11 cellular contexts compared by ENCODE assay signal in the genomic region with DNA sequence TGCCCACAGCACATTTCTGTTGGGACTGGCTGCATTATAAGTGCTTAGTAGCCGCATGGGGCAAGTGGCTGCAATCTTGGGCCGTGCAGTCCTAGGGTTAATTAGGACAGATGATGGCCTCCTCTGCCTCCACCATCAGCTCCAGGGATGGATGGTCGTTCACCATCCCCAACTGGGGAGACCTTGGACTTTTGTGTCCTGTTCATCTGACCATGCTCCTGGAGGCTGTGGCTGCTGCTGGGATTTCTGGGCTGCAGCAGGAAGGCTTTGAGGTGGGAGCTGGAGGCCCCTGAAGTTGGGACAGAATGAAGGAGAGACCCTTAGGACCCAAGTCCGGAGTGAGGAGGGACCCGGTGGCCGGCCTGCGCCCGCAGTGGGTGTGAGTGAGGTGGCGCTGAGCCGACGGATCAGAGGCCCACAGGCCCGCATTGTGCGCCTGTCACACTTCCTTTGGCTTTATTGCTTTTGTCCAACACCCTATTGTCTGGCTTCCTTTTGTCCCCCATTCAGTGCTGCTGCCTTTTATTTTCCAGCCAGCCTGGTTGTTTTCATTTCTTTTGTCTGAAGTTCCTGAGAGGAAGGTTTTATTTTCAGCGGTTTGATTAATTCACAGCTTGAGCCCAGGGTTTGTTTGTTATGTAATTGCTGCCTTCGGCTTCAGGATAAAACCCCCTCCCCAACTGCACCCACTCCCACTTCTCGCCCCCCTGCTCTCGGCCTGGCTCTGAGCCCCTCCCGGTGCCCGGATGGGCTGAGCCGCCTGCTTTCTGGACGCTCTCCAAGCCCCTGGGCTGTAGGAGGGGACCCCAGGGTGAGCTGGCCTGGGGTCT. TPM values are rescaled to one million over a fixed set of nuclear protein-coding genes. Genes with fewer than 3 reads are reported as not detected.
A peak's percentile ranks its signal among the peaks of the same experiment; 100 is the strongest.
DNase-seq lines count a peak whose midpoint lies in the region; ATAC-seq, FAIRE-seq and TF ChIP-seq lines count a peak whose summit lies in the region.
"Had no signal": no experiment of that assay in that cellular context is flagged by ENCODE, and none has a peak within 500 bp of the region (broad histone marks: within the 10 kb centered on the region; RNA-seq: fewer than 3 reads in every experiment).

No MANE protein-coding gene starts in this region.

- H3K23me2 ChIP-seq in H1 (ENCODE audit: low read depth, low read length): no peaks in the 10 kb centered on the region; the same call in 1 of the 2 replicates

- peak overlapping the region; percentile 54 for H3K56ac ChIP-seq in H1 (replicated peaks; ENCODE audit: insufficient read length, low read depth, low read length)

- peak overlapping the region; percentile 25 for H3K4me3 Mint-ChIP-seq in mesothelial cell of epicardium
- H3K4me3 Mint-ChIP-seq: activated naive CD8-positive, alpha-beta T cell treated with anti-CD3 and anti-CD28 coated beads, Interleukin-2, amount 50 U/mL, for 24 hours had no signal

- H3K4me3 ChIP-seq in H1 (ENCODE audit: extremely low read depth in 1 of 4, insufficient read depth in 2 of 4, low read depth in 3 of 4, low read length in 4 of 4): peak overlapping the region in 2 of 4 experiments; percentile 19 to 47; a peak in 3 of 8 replicates
- H3K4me3 ChIP-seq in vagina: no peak overlapping the region

- H3K9me3 ChIP-seq in H1 (ENCODE audit: insufficient read depth in 2 of 2, low read depth in 1 of 2, low read length in 1 of 2) (no peaks in the 10 kb centered on the region), vagina (no peaks in the 10 kb centered on the region)

- peak; percentile 93 for DNase-seq in ELF-1 (ENCODE audit: low read depth, low spot score)
- peak; percentile 94 for DNase-seq in NCI-H2107 treated with DMSO at 0.1 percent for 48 hours (lab: John Stamatoyannopoulos, UW; ENCODE audit: unreplicated experiment)
- peak; percentile 80 to 86 for DNase-seq in H1 (ENCODE audit: low read depth in 1 of 2, low spot score in 2 of 2)
- no peak for DNase-seq in mesothelial cell of epicardium (ENCODE audit: low spot score in 2 of 2, unreplicated experiment in 2 of 2)
- DNase-seq in vagina (ENCODE audit: extremely low spot score in 2 of 2): no peak
- DNase-seq in GM19240 (ENCODE audit: insufficient read length, low spot score): no peak
- DNase-seq: activated naive CD8-positive, alpha-beta T cell treated with anti-CD3 and anti-CD28 coated beads, Interleukin-2, amount 50 U/mL, for 24 hours had no signal

- CTCF ChIA-PET in H1 (lab: Charles Lee; ENCODE audit: partially characterized antibody): interaction anchor here (1.1 to 3.9 kb wide), 12 partner anchors 12 to 248 kb away, joined by 3 to 20 read pairs (median 4); no protein-coding TSS in a partner anchor

- peak overlapping the region; percentile 95 for H4K91ac ChIP-seq in H1 (replicated peaks; ENCODE audit: insufficient read length, low read length)

- peak overlapping the region; percentile 66 to 79 for H3K4me2 ChIP-seq in H1 (ENCODE audit: insufficient read depth in 1 of 2, low read depth in 2 of 2, low read length in 2 of 2)

- H3K23ac ChIP-seq in H1 (ENCODE audit: insufficient read length): no peak overlapping the region

- H3K27me3 ChIP-seq in H1 (replicated peaks in 1 of 4; ENCODE audit: control insufficient read depth in 3 of 4, extremely low read depth in 1 of 4, insufficient read depth in 3 of 4, low read length in 3 of 4) (no peaks in the 10 kb centered on the region), vagina (no peaks in the 10 kb centered on the region)

- H2BK15ac ChIP-seq in H1 (ENCODE audit: low read length): peak overlapping the region; percentile 48; the same call in 1 of the 2 replicates

- ATAC-seq in GM18505 (IDR thresholded peaks at IDR 0.05; ENCODE audit: unreplicated experiment): no peak
- ATAC-seq in HG03039 (IDR thresholded peaks at IDR 0.05; ENCODE audit: unreplicated experiment): no peak
- ATAC-seq: activated naive CD8-positive, alpha-beta T cell treated with anti-CD3 and anti-CD28 coated beads, Interleukin-2, amount 50 U/mL, for 24 hours had no signal

- no peaks in the 10 kb centered on the region for H3K36me3 Mint-ChIP-seq in mesothelial cell of epicardium

- peaks cover 9 to 93% of the 10 kb centered on the region in 2 experiments for H3K79me2 ChIP-seq in H1 (ENCODE audit: control insufficient read depth in 1 of 2, insufficient read depth in 2 of 2, low read length in 2 of 2)

- TF ChIP-seq POLR2A in H1 (IDR thresholded peaks at IDR 0.05; ENCODE audit: control extremely low read depth in 1 of 2, low read depth in 2 of 2, low read length in 2 of 2): no peak
- no peak for TF ChIP-seq POLR2A in vagina (IDR thresholded peaks at IDR 0.05)
- TF ChIP-seq POLR2A in GM18505 (IDR thresholded peaks at IDR 0.05; ENCODE audit: borderline replicate concordance, extremely low read depth, insufficient read depth, insufficient read length): no peak

- H2BK12ac ChIP-seq in H1 (ENCODE audit: low read depth, low read length): peak overlapping the region; percentile 99

- TF ChIP-seq EP300 in H1 (IDR thresholded peaks at IDR 0.05; ENCODE audit: borderline replicate concordance in 1 of 2, low read depth in 2 of 2, low read length in 2 of 2): peak in 1 of 2 experiments; percentile 55; a peak in 1 of 3 replicates

- H2BK20ac ChIP-seq in H1 (ENCODE audit: low read length): peak overlapping the region; percentile 100

- FAIRE-seq in H1 (lab: Jason Lieb, UNC): peak; percentile 77
- FAIRE-seq: islet of Langerhans had no signal

- no peaks in the 10 kb centered on the region for H3K9me3 Mint-ChIP-seq in mesothelial cell of epicardium
- H3K9me3 Mint-ChIP-seq: activated naive CD8-positive, alpha-beta T cell treated with anti-CD3 and anti-CD28 coated beads, Interleukin-2, amount 50 U/mL, for 24 hours had no signal

- H3K18ac ChIP-seq in H1 (ENCODE audit: extremely low read depth, low read length): peak overlapping the region; percentile 93

- peak overlapping the region; percentile 97 for H2BK120ac ChIP-seq in H1 (replicated peaks; ENCODE audit: low read depth, low read length)

- no peak overlapping the region for H2AFZ ChIP-seq in H1 (ENCODE audit: low read length)

- H3K36me3 ChIP-seq in H1 (ENCODE audit: control insufficient read depth in 2 of 4, insufficient read depth in 4 of 4, low read length in 3 of 4): no peaks in the 10 kb centered on the region
- H3K36me3 ChIP-seq in vagina: no peaks in the 10 kb centered on the region

- intact Hi-C loops in vagina (cut with DNase I): no loop called here

- WGBS in H1 (ENCODE audit: extremely low coverage in 1 of 2, insufficient coverage in 1 of 2, insufficient read length in 1 of 2, insufficient replicate concordance in 2 of 2, low coverage in 1 of 2, low lambda C conversion rate in 2 of 2, missing lambda C conversion rate in 1 of 2), 2 experiments: 7% methylated on average over 21 of the region's 21 CpGs; no CpG with 5 or more reads in 1 of the 2 experiments

- H3K27ac Mint-ChIP-seq in mesothelial cell of epicardium: peak overlapping the region; percentile 89
- H3K27ac Mint-ChIP-seq: activated naive CD8-positive, alpha-beta T cell treated with anti-CD3 and anti-CD28 coated beads, Interleukin-2, amount 50 U/mL, for 24 hours had no signal

- peak overlapping the region; percentile 41 for H3K4ac ChIP-seq in H1 (replicated peaks; ENCODE audit: insufficient read length, low read depth, low read length)

- H2AK5ac ChIP-seq in H1 (ENCODE audit: low read depth, low read length): peak overlapping the region; percentile 96

- H3K27me3 Mint-ChIP-seq in mesothelial cell of epicardium (ENCODE audit: low read depth): no peaks in the 10 kb centered on the region
- H3K27me3 Mint-ChIP-seq: activated naive CD8-positive, alpha-beta T cell treated with anti-CD3 and anti-CD28 coated beads, Interleukin-2, amount 50 U/mL, for 24 hours had no signal

- peak overlapping the region; percentile 69 for H4K5ac ChIP-seq in H1 (ENCODE audit: insufficient read length, low read depth, low read length)

- POLR2A ChIA-PET in H1 (lab: Charles Lee; ENCODE audit: partially characterized antibody): interaction anchor here (0.8 to 2.3 kb wide), 15 partner anchors 9 to 248 kb away, joined by 3 to 21 read pairs (median 4); a partner anchor contains a TSS

- peaks cover 29 to 40% of the 10 kb centered on the region in 2 experiments for H4K20me1 ChIP-seq in H1 (replicated peaks in 1 of 2; ENCODE audit: control insufficient read depth in 1 of 2, insufficient read depth in 2 of 2, low read length in 2 of 2)

- H3K14ac ChIP-seq in H1 (ENCODE audit: insufficient read length): no peak overlapping the region

- H3K4me1 ChIP-seq in H1 (replicated peaks in 1 of 4; ENCODE audit: control insufficient read depth in 3 of 4, insufficient read depth in 4 of 4, low read length in 3 of 4) (peaks cover 15 to 47% (median 36%) of the 10 kb centered on the region in 4 experiments), vagina (peaks cover 74% of the 10 kb centered on the region)

- no peak overlapping the region; a peak in 1 of 7 replicates for H3K9ac ChIP-seq in H1 (replicated peaks in 1 of 4; ENCODE audit: extremely low read depth in 1 of 4, low read depth in 3 of 4, low read length in 3 of 4)

- peaks cover 27% of the 10 kb centered on the region for H3K4me1 Mint-ChIP-seq in mesothelial cell of epicardium

- H3K27ac ChIP-seq in H1 (ENCODE audit: low read depth, low read length) (peak overlapping the region; percentile 31; the same call in 1 of the 2 replicates), vagina (no peak overlapping the region)

- no peak for TF ChIP-seq RAD21 in H1 (IDR thresholded peaks at IDR 0.05 in 1 of 2, conservative IDR thresholded peaks at IDR 0.05 in 1 of 2; ENCODE audit: low read depth in 2 of 2, low read length in 2 of 2)

- peaks cover 16% of the 10 kb centered on the region for H3K79me1 ChIP-seq in H1 (ENCODE audit: low read depth, low read length)

- peak overlapping the region; percentile 96 for H2BK5ac ChIP-seq in H1 (ENCODE audit: low read depth, low read length)

- TF ChIP-seq CTCF in H1 (IDR thresholded peaks at IDR 0.05; ENCODE audit: control extremely low read depth in 1 of 3, insufficient read depth in 1 of 3, low read depth in 1 of 3, low read length in 3 of 3): no peak
- TF ChIP-seq CTCF in mesothelial cell of epicardium (IDR thresholded peaks at IDR 0.05; ENCODE audit: unreplicated experiment): no peak
- TF ChIP-seq CTCF in vagina (IDR thresholded peaks at IDR 0.05): no peak

- H4K8ac ChIP-seq in H1 (ENCODE audit: extremely low read depth, insufficient read depth, low read length): peak overlapping the region; percentile 83

RNA-seq across cellular contexts. Expression of a gene that starts 35.6 kb away (rescaled TPM):
- total RNA-seq in H1 (2021; fragmentation: NEBNext Ultra II Directional; extraction: Animal tissue kit (Norgen Biotek cat#: 25700)): 173 and 180 TPM in 2 replicates
- polyA plus RNA-seq in H1 (2011; rRNA removed): 113 and 169 TPM in 2 replicates
- polyA plus RNA-seq in H1 (2011; cell fraction: cytosol; rRNA removed): 96.2 TPM
- 219 TPM for polyA plus RNA-seq in H1 (2011; cell fraction: nucleus; rRNA removed)
- 59.8 to 90.9 TPM (median 83.4 TPM) in 4 replicates for polyA plus RNA-seq in H1 (2012, experiment 1 of 2)
- 63.6 TPM for polyA plus RNA-seq in H1 (2012, experiment 2 of 2)
- polyA plus RNA-seq in H1 (2013, experiment 1 of 2): 44.3 TPM
- 44.2 TPM for polyA plus RNA-seq in H1 (2013, experiment 2 of 2)
- 81.6 and 128 TPM in 2 replicates for polyA minus RNA-seq in H1 (2011; rRNA and poly(A)+ RNA removed)
- 90.1 TPM for polyA minus RNA-seq in H1 (2011; cell fraction: cytosol; rRNA and poly(A)+ RNA removed)
- polyA minus RNA-seq in H1 (2011; cell fraction: nucleus; rRNA and poly(A)+ RNA removed): 162 TPM
- total RNA-seq in mesothelial cell of epicardium: 58.0 to 61.7 TPM (median 61.7 TPM) in 3 replicates
- total RNA-seq in vagina: 41.0 TPM

RNA-seq across cellular contexts. Expression of a gene that starts 43.3 kb away (rescaled TPM):
- 20.1 and 23.1 TPM in 2 replicates for total RNA-seq in H1 (2021; fragmentation: NEBNext Ultra II Directional; extraction: Animal tissue kit (Norgen Biotek cat#: 25700))
- polyA plus RNA-seq in H1 (2011; rRNA removed): 24.5 and 26.7 TPM in 2 replicates
- polyA plus RNA-seq in H1 (2011; cell fraction: cytosol; rRNA removed): 22.8 TPM
- 23.2 TPM for polyA plus RNA-seq in H1 (2011; cell fraction: nucleus; rRNA removed)
- 14.3 to 19.9 TPM (median 18.7 TPM) in 4 replicates for polyA plus RNA-seq in H1 (2012, experiment 1 of 2)
- 23.9 TPM for polyA plus RNA-seq in H1 (2012, experiment 2 of 2)
- polyA plus RNA-seq in H1 (2013, experiment 1 of 2): 11.3 TPM
- 11.4 TPM for polyA plus RNA-seq in H1 (2013, experiment 2 of 2)
- polyA minus RNA-seq in H1 (2011; rRNA and poly(A)+ RNA removed): 31.5 and 38.8 TPM in 2 replicates
- polyA minus RNA-seq in H1 (2011; cell fraction: cytosol; rRNA and poly(A)+ RNA removed): 11.0 TPM
- polyA minus RNA-seq in H1 (2011; cell fraction: nucleus; rRNA and poly(A)+ RNA removed): 10.8 TPM
- total RNA-seq in mesothelial cell of epicardium: 18.5 to 19.2 TPM (median 18.9 TPM) in 3 replicates
- total RNA-seq in vagina: 30.9 TPM

RNA-seq across cellular contexts. Expression of a gene that starts 57.6 kb away (rescaled TPM):
- not detected in 2 replicates for total RNA-seq in H1 (2021; fragmentation: NEBNext Ultra II Directional; extraction: Animal tissue kit (Norgen Biotek cat#: 25700))
- polyA plus RNA-seq in H1 (2011; rRNA removed): 0.05 and 0.11 TPM in 2 replicates
- polyA plus RNA-seq in H1 (2011; cell fraction: cytosol; rRNA removed): not detected
- polyA plus RNA-seq in H1 (2011; cell fraction: nucleus; rRNA removed): not detected
- 0.12 TPM in 1 of 4 replicates, not detected in the others for polyA plus RNA-seq in H1 (2012, experiment 1 of 2)
- not detected for polyA plus RNA-seq in H1 (2012, experiment 2 of 2)
- 0.06 TPM for polyA plus RNA-seq in H1 (2013, experiment 1 of 2)
- polyA plus RNA-seq in H1 (2013, experiment 2 of 2): 0.04 TPM
- 0.38 TPM in 1 of 2 replicates, not detected in the other for polyA minus RNA-seq in H1 (2011; rRNA and poly(A)+ RNA removed)
- polyA minus RNA-seq in H1 (2011; cell fraction: cytosol; rRNA and poly(A)+ RNA removed): not detected
- not detected for polyA minus RNA-seq in H1 (2011; cell fraction: nucleus; rRNA and poly(A)+ RNA removed)
- total RNA-seq in mesothelial cell of epicardium (0.29 to 0.41 TPM in 2 of 3 replicates, not detected in the other), vagina (not detected)
- total RNA-seq: NCI-H460 had no signal

Comparison
In these comparisons a context has a peak if more than half of its experiments do, and no peak if none do; other contexts are left out.
1. DNase-seq: peak in ELF-1 (single experiment), NCI-H2107 treated with DMSO at 0.1 percent for 48 hours (single experiment) and H1 (2 of 2); none in mesothelial cell of epicardium (0 of 2), vagina (0 of 2) and GM19240 (single experiment).